In the genomic region with DNA sequence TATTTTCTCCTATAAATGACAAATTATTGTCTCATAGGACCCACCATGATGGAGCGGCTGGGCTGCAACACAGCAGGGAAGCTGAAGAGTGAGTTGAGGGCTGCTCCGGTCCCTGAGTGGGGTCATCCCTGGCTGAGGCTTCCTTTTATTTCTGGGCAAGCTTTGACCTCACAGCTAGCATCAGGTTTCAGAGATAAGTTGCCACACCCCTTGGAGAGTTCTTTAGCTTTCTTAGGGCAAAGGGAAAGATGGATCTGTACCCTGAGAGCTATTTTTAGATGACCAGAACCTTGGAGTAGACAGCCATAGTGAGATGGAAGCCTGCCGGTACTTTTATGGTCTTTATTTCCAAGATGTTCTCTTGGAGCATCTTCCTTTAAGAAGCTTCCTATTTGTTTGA, we compare ENCODE assay signal across 1 cellular context.
TF ChIP-seq lines count a peak whose summit lies in the region.

No MANE protein-coding gene starts in this region.

TF ChIP-seq in SK-N-SH, 30 proteins besides CTCF, POLR2A, EP300 and RAD21 (continued from another document):
- TF ChIP-seq GATA2 (CRISPR knock-in tag; IDR thresholded peaks at IDR 0.05): no peak
- no peak for TF ChIP-seq CHD2 (IDR thresholded peaks at IDR 0.05; ENCODE audit: low read length, partially characterized antibody)
- TF ChIP-seq, protein P1, sequence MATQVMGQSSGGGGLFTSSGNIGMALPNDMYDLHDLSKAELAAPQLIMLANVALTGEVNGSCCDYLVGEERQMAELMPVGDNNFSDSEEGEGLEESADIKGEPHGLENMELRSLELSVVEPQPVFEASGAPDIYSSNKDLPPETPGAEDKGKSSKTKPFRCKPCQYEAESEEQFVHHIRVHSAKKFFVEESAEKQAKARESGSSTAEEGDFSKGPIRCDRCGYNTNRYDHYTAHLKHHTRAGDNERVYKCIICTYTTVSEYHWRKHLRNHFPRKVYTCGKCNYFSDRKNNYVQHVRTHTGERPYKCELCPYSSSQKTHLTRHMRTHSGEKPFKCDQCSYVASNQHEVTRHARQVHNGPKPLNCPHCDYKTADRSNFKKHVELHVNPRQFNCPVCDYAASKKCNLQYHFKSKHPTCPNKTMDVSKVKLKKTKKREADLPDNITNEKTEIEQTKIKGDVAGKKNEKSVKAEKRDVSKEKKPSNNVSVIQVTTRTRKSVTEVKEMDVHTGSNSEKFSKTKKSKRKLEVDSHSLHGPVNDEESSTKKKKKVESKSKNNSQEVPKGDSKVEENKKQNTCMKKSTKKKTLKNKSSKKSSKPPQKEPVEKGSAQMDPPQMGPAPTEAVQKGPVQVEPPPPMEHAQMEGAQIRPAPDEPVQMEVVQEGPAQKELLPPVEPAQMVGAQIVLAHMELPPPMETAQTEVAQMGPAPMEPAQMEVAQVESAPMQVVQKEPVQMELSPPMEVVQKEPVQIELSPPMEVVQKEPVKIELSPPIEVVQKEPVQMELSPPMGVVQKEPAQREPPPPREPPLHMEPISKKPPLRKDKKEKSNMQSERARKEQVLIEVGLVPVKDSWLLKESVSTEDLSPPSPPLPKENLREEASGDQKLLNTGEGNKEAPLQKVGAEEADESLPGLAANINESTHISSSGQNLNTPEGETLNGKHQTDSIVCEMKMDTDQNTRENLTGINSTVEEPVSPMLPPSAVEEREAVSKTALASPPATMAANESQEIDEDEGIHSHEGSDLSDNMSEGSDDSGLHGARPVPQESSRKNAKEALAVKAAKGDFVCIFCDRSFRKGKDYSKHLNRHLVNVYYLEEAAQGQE (IDR thresholded peaks at IDR 0.05; ENCODE audit: low read depth, low read length): no peak
- TF ChIP-seq, protein P2, sequence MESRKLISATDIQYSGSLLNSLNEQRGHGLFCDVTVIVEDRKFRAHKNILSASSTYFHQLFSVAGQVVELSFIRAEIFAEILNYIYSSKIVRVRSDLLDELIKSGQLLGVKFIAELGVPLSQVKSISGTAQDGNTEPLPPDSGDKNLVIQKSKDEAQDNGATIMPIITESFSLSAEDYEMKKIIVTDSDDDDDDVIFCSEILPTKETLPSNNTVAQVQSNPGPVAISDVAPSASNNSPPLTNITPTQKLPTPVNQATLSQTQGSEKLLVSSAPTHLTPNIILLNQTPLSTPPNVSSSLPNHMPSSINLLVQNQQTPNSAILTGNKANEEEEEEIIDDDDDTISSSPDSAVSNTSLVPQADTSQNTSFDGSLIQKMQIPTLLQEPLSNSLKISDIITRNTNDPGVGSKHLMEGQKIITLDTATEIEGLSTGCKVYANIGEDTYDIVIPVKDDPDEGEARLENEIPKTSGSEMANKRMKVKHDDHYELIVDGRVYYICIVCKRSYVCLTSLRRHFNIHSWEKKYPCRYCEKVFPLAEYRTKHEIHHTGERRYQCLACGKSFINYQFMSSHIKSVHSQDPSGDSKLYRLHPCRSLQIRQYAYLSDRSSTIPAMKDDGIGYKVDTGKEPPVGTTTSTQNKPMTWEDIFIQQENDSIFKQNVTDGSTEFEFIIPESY (IDR thresholded peaks at IDR 0.05; ENCODE audit: borderline replicate concordance, low read depth): no peak
- no peak for TF ChIP-seq RCOR1 (IDR thresholded peaks at IDR 0.05; ENCODE audit: low read length)
- TF ChIP-seq RFX5 (IDR thresholded peaks at IDR 0.05; ENCODE audit: low read length): no peak
- no peak for TF ChIP-seq ELF1 (IDR thresholded peaks at IDR 0.05)
- no peak for TF ChIP-seq FOSL2 (IDR thresholded peaks at IDR 0.05; ENCODE audit: borderline replicate concordance, low read depth)
- TF ChIP-seq NRF1 (IDR thresholded peaks at IDR 0.05; ENCODE audit: low read depth, low read length): no peak
TF ChIP-seq in SK-N-SH: peak in this region for 0.
